ENCODE assay signal across 3 cellular contexts in the genomic region with DNA sequence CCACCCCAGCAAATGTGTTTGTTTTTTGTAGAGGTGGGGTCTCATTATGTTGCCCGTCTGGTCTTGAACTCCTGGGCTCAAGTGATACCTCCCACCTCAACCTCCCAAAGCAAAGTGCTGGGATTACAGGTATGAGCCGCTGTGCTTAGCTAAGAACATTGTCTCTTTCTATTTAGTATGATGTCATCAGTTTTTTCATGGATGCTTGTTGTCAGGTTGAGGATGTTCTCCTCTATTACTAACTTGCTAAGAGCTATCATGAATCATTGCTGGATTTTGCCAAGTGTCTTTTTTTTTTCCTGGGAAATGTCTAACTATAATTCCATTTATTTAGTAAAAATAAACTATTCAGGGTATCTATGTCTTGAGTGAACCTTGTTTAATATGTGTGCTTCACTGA.
TF ChIP-seq lines count a peak whose summit lies in the region.

No MANE protein-coding gene starts in this region.

TF ChIP-seq in GM12891, 5 proteins besides CTCF, POLR2A, EP300 and RAD21:
- TF ChIP-seq PAX5 (IDR thresholded peaks at IDR 0.05; ENCODE audit: insufficient read depth, low read length, severe bottlenecking) = no peak
- no peak for TF ChIP-seq POLR2AphosphoS5 (IDR thresholded peaks at IDR 0.05; ENCODE audit: low read depth, low read length)
- TF ChIP-seq TAF1 (IDR thresholded peaks at IDR 0.05; ENCODE audit: low read depth, low read length) = no peak
- TF ChIP-seq POU2F2 (IDR thresholded peaks at IDR 0.05; ENCODE audit: low read depth, low read length) = no peak
- TF ChIP-seq SPI1 (IDR thresholded peaks at IDR 0.05; ENCODE audit: low read depth, low read length) = no peak

TF ChIP-seq in GM12878, 131 proteins besides CTCF, POLR2A, EP300 and RAD21:
- TF ChIP-seq, protein P1, sequence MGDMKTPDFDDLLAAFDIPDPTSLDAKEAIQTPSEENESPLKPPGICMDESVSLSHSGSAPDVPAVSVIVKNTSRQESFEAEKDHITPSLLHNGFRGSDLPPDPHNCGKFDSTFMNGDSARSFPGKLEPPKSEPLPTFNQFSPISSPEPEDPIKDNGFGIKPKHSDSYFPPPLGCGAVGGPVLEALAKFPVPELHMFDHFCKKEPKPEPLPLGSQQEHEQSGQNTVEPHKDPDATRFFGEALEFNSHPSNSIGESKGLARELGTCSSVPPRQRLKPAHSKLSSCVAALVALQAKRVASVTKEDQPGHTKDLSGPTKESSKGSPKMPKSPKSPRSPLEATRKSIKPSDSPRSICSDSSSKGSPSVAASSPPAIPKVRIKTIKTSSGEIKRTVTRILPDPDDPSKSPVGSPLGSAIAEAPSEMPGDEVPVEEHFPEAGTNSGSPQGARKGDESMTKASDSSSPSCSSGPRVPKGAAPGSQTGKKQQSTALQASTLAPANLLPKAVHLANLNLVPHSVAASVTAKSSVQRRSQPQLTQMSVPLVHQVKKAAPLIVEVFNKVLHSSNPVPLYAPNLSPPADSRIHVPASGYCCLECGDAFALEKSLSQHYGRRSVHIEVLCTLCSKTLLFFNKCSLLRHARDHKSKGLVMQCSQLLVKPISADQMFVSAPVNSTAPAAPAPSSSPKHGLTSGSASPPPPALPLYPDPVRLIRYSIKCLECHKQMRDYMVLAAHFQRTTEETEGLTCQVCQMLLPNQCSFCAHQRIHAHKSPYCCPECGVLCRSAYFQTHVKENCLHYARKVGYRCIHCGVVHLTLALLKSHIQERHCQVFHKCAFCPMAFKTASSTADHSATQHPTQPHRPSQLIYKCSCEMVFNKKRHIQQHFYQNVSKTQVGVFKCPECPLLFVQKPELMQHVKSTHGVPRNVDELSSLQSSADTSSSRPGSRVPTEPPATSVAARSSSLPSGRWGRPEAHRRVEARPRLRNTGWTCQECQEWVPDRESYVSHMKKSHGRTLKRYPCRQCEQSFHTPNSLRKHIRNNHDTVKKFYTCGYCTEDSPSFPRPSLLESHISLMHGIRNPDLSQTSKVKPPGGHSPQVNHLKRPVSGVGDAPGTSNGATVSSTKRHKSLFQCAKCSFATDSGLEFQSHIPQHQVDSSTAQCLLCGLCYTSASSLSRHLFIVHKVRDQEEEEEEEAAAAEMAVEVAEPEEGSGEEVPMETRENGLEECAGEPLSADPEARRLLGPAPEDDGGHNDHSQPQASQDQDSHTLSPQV (IDR thresholded peaks at IDR 0.05) = no peak
- TF ChIP-seq, protein P2, sequence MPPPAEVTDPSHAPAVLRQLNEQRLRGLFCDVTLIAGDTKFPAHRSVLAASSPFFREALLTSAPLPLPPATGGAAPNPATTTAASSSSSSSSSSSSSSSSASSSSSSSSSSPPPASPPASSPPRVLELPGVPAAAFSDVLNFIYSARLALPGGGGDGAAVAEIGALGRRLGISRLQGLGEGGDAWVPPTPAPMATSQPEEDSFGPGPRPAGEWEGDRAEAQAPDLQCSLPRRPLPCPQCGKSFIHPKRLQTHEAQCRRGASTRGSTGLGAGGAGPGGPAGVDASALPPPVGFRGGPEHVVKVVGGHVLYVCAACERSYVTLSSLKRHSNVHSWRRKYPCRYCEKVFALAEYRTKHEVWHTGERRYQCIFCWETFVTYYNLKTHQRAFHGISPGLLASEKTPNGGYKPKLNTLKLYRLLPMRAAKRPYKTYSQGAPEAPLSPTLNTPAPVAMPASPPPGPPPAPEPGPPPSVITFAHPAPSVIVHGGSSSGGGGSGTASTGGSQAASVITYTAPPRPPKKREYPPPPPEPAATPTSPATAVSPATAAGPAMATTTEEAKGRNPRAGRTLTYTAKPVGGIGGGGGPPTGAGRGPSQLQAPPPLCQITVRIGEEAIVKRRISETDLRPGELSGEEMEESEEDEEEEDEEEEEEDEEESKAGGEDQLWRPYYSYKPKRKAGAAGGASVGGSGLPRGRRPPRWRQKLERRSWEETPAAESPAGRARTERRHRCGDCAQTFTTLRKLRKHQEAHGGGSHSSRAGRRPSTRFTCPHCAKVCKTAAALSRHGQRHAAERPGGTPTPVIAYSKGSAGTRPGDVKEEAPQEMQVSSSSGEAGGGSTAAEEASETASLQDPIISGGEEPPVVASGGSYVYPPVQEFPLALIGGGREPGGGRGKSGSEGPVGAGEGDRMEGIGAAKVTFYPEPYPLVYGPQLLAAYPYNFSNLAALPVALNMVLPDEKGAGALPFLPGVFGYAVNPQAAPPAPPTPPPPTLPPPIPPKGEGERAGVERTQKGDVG (CRISPR knock-in tag; IDR thresholded peaks at IDR 0.05) = no peak
- TF ChIP-seq BMI1 (IDR thresholded peaks at IDR 0.05; ENCODE audit: borderline replicate concordance) (no peak), FOS (IDR thresholded peaks at IDR 0.05; ENCODE audit: borderline replicate concordance, extremely low read depth, insufficient read length) (no peak), KAT2A (conservative IDR thresholded peaks at IDR 0.05; ENCODE audit: control insufficient read depth, low read depth, low read length) (no peak), NR2C1 (IDR thresholded peaks at IDR 0.05) (no peak), ATF7 (IDR thresholded peaks at IDR 0.05; ENCODE audit: low read depth) (peak; percentile 54), MTA3 (IDR thresholded peaks at IDR 0.05; ENCODE audit: borderline replicate concordance, low read length) (no peak)
- TF ChIP-seq, protein P3, sequence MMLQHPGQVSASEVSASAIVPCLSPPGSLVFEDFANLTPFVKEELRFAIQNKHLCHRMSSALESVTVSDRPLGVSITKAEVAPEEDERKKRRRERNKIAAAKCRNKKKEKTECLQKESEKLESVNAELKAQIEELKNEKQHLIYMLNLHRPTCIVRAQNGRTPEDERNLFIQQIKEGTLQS (IDR thresholded peaks at IDR 0.05; ENCODE audit: borderline replicate concordance, extremely low read depth, low read depth, low read length) = no peak

TF ChIP-seq in HepG2, 621 proteins besides CTCF, POLR2A, EP300 and RAD21:
- TF ChIP-seq RBM22 (optimal IDR thresholded peaks at IDR 0.05; ENCODE audit: low read length) (peak; percentile 25), ATF7 (IDR thresholded peaks at IDR 0.05) (peak; percentile 93), ATF7 (CRISPR knock-in tag; IDR thresholded peaks at IDR 0.05) (no peak), IKZF1 (IDR thresholded peaks at IDR 0.05) (no peak)
